In genomic region chr15:58070801-58071418, GRCh38 we compare ENCODE assay signal across 8 cellular contexts. TPM values are rescaled to one million over a fixed set of nuclear protein-coding genes. Genes with fewer than 3 reads are reported as not detected.
DNase-seq lines count a peak whose midpoint lies in the region; ATAC-seq and TF ChIP-seq lines count a peak whose summit lies in the region.

No MANE protein-coding gene starts in this region.

- TF ChIP-seq CTCF in GM12872 (IDR thresholded peaks at IDR 0.05; ENCODE audit: insufficient read depth, low read depth, low read length): peak; percentile 82

- intact Hi-C loops in Right ventricle myocardium superior (cut with DNase I) (loop anchor here (10.0 kb wide), 1 partner anchor 516 kb away; no protein-coding TSS in a partner anchor), posterior vena cava (cut with DNase I) (no loop called here)

- DNase-seq in AG08395 (ENCODE audit: low spot score) (peak; percentile 46), NCI-H524 (lab: John Stamatoyannopoulos, UW) (peak; percentile 77), Right ventricle myocardium superior (peak; percentile 71), posterior vena cava (ENCODE audit: low spot score) (peak; percentile 79), germinal center (ENCODE audit: low spot score) (no peak)
- DNase-seq in activated T-cell treated with anti-CD3 and anti-CD28 coated beads, Interleukin-2, amount 50 U/mL, for 72 hours: peak; percentile 45 to 50

- H3K27ac Mint-ChIP-seq in activated T-cell treated with anti-CD3 and anti-CD28 coated beads, Interleukin-2, amount 50 U/mL, for 72 hours: no peak overlapping the region

- no peak overlapping the region for H3K4me3 Mint-ChIP-seq in activated T-cell treated with anti-CD3 and anti-CD28 coated beads, Interleukin-2, amount 50 U/mL, for 72 hours

- peaks cover 0 to 1% of the 10 kb centered on the region in 2 donors for H3K36me3 Mint-ChIP-seq in activated T-cell treated with anti-CD3 and anti-CD28 coated beads, Interleukin-2, amount 50 U/mL, for 72 hours (ENCODE audit: insufficient read depth in 2 of 2)

- H3K27me3 Mint-ChIP-seq in activated T-cell treated with anti-CD3 and anti-CD28 coated beads, Interleukin-2, amount 50 U/mL, for 72 hours (ENCODE audit: low read depth): peaks cover 53% of the 10 kb centered on the region

- no peaks in the 10 kb centered on the region for H3K9me3 Mint-ChIP-seq in activated T-cell treated with anti-CD3 and anti-CD28 coated beads, Interleukin-2, amount 50 U/mL, for 72 hours

- ATAC-seq in activated T-cell treated with anti-CD3 and anti-CD28 coated beads, Interleukin-2, amount 50 U/mL, for 72 hours (replicated peaks in 1 of 2): no peak
- ATAC-seq in Right ventricle myocardium superior (ENCODE audit: poor library complexity) (no peak), GM18511 (IDR thresholded peaks at IDR 0.05; ENCODE audit: unreplicated experiment) (no peak)

- peaks cover 7% of the 10 kb centered on the region for H3K4me1 Mint-ChIP-seq in activated T-cell treated with anti-CD3 and anti-CD28 coated beads, Interleukin-2, amount 50 U/mL, for 72 hours (ENCODE audit: low read depth)

RNA-seq across cellular contexts. Expression of gene ALDH1A2, which starts 5.4 kb away (rescaled TPM):
- 1 to 10 TPM in 1 of 2 donors, under 1 TPM in 1; 0.56 to 2.6 TPM for total RNA-seq in activated T-cell treated with anti-CD3 and anti-CD28 coated beads, Interleukin-2, amount 50 U/mL, for 72 hours
- 9.7 TPM for total RNA-seq in Right ventricle myocardium superior
- 1 to 10 TPM; 4.7 to 8.1 TPM for total RNA-seq in posterior vena cava
